ENCODE assay signal across 1 cellular context in the genomic region with DNA sequence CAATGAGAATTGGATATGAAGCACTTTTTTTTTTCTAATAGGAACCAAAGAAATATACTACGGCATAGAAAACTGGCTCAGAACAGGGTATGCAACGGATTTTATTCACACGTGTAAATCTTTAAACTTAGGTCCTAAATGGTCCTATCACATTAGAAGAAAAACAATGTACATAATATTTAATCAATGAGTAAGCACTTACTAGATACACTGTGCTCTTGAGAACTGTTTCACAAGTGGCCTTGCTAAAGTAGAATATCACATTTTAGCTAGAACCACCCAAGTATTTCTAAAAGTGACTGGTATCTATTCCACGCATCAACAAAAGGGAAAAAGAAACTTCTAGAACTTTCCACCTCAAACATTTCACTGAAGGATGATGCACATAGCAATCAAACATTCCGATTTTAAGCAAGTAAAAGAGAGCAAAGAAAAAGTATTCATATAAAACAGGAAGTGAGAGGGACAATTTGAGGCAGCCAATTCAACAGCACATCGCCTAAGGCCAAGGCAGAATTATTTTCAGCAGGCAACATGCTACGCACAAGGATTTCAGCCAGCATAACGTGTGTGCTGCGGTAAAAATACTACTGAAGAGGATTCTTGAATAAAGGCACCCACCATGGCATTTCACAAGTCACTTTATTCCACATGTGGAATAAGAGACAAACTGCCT.
TF ChIP-seq lines count a peak whose summit lies in the region.

No MANE protein-coding gene starts in this region.

TF ChIP-seq in HCT116, 20 proteins besides CTCF, POLR2A, EP300 and RAD21 (continued from another document):
- TF ChIP-seq CEBPB (IDR thresholded peaks at IDR 0.05; ENCODE audit: low read depth): no peak
- no peak for TF ChIP-seq JUND (IDR thresholded peaks at IDR 0.05)
- TF ChIP-seq FOSL1 (IDR thresholded peaks at IDR 0.05; ENCODE audit: low read depth): no peak
- TF ChIP-seq SP1 (IDR thresholded peaks at IDR 0.05; ENCODE audit: low read depth): no peak
